Comparison of ENCODE assay signal across 24 cellular contexts in the genomic region with DNA sequence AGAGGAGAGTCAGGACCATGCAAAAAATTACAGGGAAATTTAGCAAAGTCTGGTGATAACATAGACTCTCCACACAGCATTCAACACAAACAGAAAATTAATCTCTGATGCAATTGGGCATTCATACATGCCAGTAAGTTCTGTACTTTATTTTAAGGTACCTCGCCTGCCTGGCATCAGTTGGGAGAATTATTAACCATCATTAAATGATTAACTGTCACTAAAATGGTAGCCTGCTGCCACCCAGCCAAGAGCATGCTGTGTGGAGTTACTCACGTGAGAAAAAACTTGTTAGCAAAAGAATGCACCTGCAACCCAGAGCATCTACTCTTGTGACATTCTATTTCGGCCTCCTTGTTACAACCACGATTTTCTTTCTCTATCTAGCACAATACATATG.
"Had no signal": no experiment of that assay in that cellular context is flagged by ENCODE, and none has a peak within 500 bp of the region (broad histone marks: within the 10 kb centered on the region; RNA-seq: fewer than 3 reads in every experiment).

No MANE protein-coding gene starts in this region.

- H3K4me1 ChIP-seq: foreskin keratinocyte, left lung, lower lobe of right lung had no signal

- H3K27ac ChIP-seq: coronary artery, dorsolateral prefrontal cortex, esophagus muscularis mucosa, foreskin keratinocyte, gastroesophageal sphincter, heart left ventricle, hepatocyte, left lung, lower lobe of right lung had no signal

- H3K27me3 ChIP-seq: dorsolateral prefrontal cortex, esophagus muscularis mucosa, foreskin keratinocyte, gastroesophageal sphincter, hepatocyte, left lung had no signal

- H3K9me3 ChIP-seq: esophagus muscularis mucosa, gastroesophageal sphincter, left lung, lower lobe of right lung, mucosa of descending colon had no signal

- H3K36me3 ChIP-seq: esophagus muscularis mucosa, gastroesophageal sphincter, heart left ventricle, left lung, lower lobe of right lung had no signal

- DNase-seq: dermis blood vessel endothelial cell; dorsolateral prefrontal cortex; effector CD4-positive, alpha-beta T cell; effector memory CD4-positive, alpha-beta T cell; foreskin keratinocyte; heart left ventricle; hypothalamus; immature natural killer cell; islet precursor cell; kidney; kidney glomerular epithelial cell; left colon; left lung; left ventricle myocardium superior; lower lobe of right lung; mesenchymal stem cell; mucosa of descending colon had no signal

- FAIRE-seq: colon, endothelial cell of umbilical vein, frontal cortex, kidney had no signal

- ATAC-seq: foreskin keratinocyte, gastroesophageal sphincter, heart left ventricle, left colon, left lung, left ventricle myocardium superior, lower lobe of right lung, mucosa of descending colon had no signal

- H3K4me3 ChIP-seq: coronary artery, dorsolateral prefrontal cortex, esophagus muscularis mucosa, gastroesophageal sphincter, heart left ventricle, hepatocyte, left lung, lower lobe of right lung, mucosa of descending colon had no signal
